In the genomic region with DNA sequence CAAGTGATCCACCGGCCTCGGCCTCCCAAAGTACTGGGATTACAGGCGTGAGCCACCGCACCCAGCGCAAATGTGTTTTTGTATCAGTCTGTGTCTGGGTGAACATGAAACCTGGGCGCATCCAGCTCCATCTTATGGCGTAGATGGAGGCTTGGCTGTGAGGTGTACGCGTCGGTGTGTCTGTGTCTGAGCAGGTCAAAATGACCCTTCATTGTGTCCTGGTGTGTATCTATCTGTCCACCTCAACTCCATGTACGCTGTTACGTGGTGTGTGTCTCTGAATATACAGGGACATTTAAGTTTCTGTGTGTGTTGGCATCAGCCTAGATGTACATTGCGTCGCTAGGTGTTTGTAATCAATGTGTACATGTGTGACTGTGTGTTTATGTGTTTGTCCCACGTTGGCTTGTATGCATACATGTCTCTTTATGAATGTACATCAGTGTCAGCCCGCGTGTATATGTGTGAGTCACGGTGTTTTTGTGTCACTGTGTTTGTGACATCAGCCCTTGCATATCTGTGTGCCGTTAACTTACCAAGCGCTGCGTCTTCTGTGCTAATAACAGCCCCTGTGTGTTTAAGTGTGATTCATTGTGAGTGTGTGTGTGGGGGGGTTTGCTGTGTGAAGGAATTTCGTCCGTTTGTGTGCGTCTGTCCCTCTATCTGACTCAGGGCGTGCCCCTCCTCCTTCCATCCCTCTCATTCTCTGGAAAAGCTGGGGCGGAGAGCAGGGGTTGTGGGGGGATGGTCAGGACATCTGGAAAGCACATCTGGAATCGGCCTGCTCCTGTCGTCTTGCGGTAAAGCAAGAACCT, we compare ENCODE assay signal across 1 cellular context.
TF ChIP-seq lines count a peak whose summit lies in the region.

No MANE protein-coding gene starts in this region.

TF ChIP-seq in GM12878, 131 proteins besides CTCF, POLR2A, EP300 and RAD21:
- peak; percentile 23 for TF ChIP-seq BCL3 (IDR thresholded peaks at IDR 0.05; ENCODE audit: borderline replicate concordance, insufficient read depth, low read depth, low read length, poor library complexity, severe bottlenecking)
- TF ChIP-seq FOS (IDR thresholded peaks at IDR 0.05; ENCODE audit: borderline replicate concordance, extremely low read depth, insufficient read length) = no peak
- no peak for TF ChIP-seq MEF2B (IDR thresholded peaks at IDR 0.05; ENCODE audit: partially characterized antibody, poor library complexity, severe bottlenecking)
- no peak for TF ChIP-seq NBN (IDR thresholded peaks at IDR 0.05)
- TF ChIP-seq NR2C1 (IDR thresholded peaks at IDR 0.05) = no peak
